10 cellular contexts compared by ENCODE assay signal in the genomic region with DNA sequence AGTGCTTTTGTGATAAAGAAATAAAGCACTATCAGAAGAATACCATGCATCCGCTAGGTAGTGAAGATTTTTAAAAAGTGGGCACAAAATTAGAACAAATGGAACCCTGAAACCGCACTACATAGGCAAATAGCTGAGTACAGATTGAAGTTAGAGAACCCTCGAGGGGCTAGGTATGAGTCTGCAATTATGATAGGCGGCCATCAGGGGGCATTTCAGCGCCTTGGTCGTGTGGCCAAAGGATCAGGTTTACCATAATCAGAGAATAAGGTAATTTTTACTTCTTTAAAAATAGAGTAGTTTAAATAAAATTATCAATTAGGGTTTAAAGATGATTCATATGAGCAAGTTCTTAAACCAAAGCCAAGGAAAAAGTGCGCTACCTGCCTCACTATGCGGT.
A peak's percentile ranks its signal among the peaks of the same experiment; 100 is the strongest.
DNase-seq lines count a peak whose midpoint lies in the region; ATAC-seq and TF ChIP-seq lines count a peak whose summit lies in the region.
"Had no signal": no experiment of that assay in that cellular context is flagged by ENCODE, and none has a peak within 500 bp of the region (broad histone marks: within the 10 kb centered on the region; RNA-seq: fewer than 3 reads in every experiment).

No MANE protein-coding gene starts in this region.

- H3K27me3 ChIP-seq in SJCRH30, result no peaks in the 10 kb centered on the region
- no peaks in the 10 kb centered on the region for H3K27me3 ChIP-seq in foreskin keratinocyte

- TF ChIP-seq CTCF in foreskin keratinocyte (conservative IDR thresholded peaks at IDR 0.05), result peak; percentile 64
- TF ChIP-seq CTCF in type B pancreatic cell (conservative IDR thresholded peaks at IDR 0.05), result peak; percentile 63

- no peaks in the 10 kb centered on the region for H3K9me3 Mint-ChIP-seq in activated naive CD8-positive, alpha-beta T cell treated with anti-CD3 and anti-CD28 coated beads, Interleukin-2, amount 50 U/mL, for 24 hours
- H3K9me3 Mint-ChIP-seq in activated naive CD8-positive, alpha-beta T cell treated with anti-CD3 and anti-CD28 coated beads for 36 hours, result no peaks in the 10 kb centered on the region
- H3K9me3 Mint-ChIP-seq in type B pancreatic cell, result no peaks in the 10 kb centered on the region
- H3K9me3 Mint-ChIP-seq: stimulated activated naive CD8-positive, alpha-beta T cell treated with anti-CD3 and anti-CD28 coated beads, Interleukin-15, amount 100 ng/mL, for 72 hours had no signal

- H3K27ac ChIP-seq in SJCRH30 (no peak overlapping the region), foreskin keratinocyte (no peak overlapping the region)
- H3K27ac ChIP-seq: neutrophil had no signal

- no peak overlapping the region for H3K4me3 ChIP-seq in SJCRH30

- H3K4me3 Mint-ChIP-seq in activated naive CD8-positive, alpha-beta T cell treated with anti-CD3 and anti-CD28 coated beads, Interleukin-2, amount 50 U/mL, for 24 hours, result no peak overlapping the region
- H3K4me3 Mint-ChIP-seq in activated naive CD8-positive, alpha-beta T cell treated with anti-CD3 and anti-CD28 coated beads for 36 hours, result no peak overlapping the region
- H3K4me3 Mint-ChIP-seq in type B pancreatic cell, result no peak overlapping the region
- H3K4me3 Mint-ChIP-seq: stimulated activated naive CD8-positive, alpha-beta T cell treated with anti-CD3 and anti-CD28 coated beads, Interleukin-15, amount 100 ng/mL, for 72 hours had no signal

- H3K9me3 ChIP-seq in SJCRH30 (replicated peaks), result no peaks in the 10 kb centered on the region
- H3K9me3 ChIP-seq: neutrophil had no signal

- H3K4me1 ChIP-seq in SJCRH30 (peaks cover 16% of the 10 kb centered on the region), foreskin keratinocyte (peaks cover 36% of the 10 kb centered on the region)

- H3K27ac Mint-ChIP-seq in activated naive CD8-positive, alpha-beta T cell treated with anti-CD3 and anti-CD28 coated beads, Interleukin-2, amount 50 U/mL, for 24 hours, result no peak overlapping the region
- no peak overlapping the region for H3K27ac Mint-ChIP-seq in activated naive CD8-positive, alpha-beta T cell treated with anti-CD3 and anti-CD28 coated beads for 36 hours
- no peak overlapping the region for H3K27ac Mint-ChIP-seq in type B pancreatic cell
- H3K27ac Mint-ChIP-seq: stimulated activated naive CD8-positive, alpha-beta T cell treated with anti-CD3 and anti-CD28 coated beads, Interleukin-15, amount 100 ng/mL, for 72 hours had no signal

- H3K36me3 Mint-ChIP-seq in activated naive CD8-positive, alpha-beta T cell treated with anti-CD3 and anti-CD28 coated beads, Interleukin-2, amount 50 U/mL, for 24 hours (ENCODE audit: low read depth), result no peaks in the 10 kb centered on the region
- no peaks in the 10 kb centered on the region for H3K36me3 Mint-ChIP-seq in activated naive CD8-positive, alpha-beta T cell treated with anti-CD3 and anti-CD28 coated beads for 36 hours
- no peaks in the 10 kb centered on the region for H3K36me3 Mint-ChIP-seq in type B pancreatic cell

- H3K27me3 Mint-ChIP-seq in activated naive CD8-positive, alpha-beta T cell treated with anti-CD3 and anti-CD28 coated beads, Interleukin-2, amount 50 U/mL, for 24 hours, result no peaks in the 10 kb centered on the region
- H3K27me3 Mint-ChIP-seq in activated naive CD8-positive, alpha-beta T cell treated with anti-CD3 and anti-CD28 coated beads for 36 hours, result peaks cover 15% of the 10 kb centered on the region
- no peaks in the 10 kb centered on the region for H3K27me3 Mint-ChIP-seq in type B pancreatic cell
- H3K27me3 Mint-ChIP-seq: stimulated activated naive CD8-positive, alpha-beta T cell treated with anti-CD3 and anti-CD28 coated beads, Interleukin-15, amount 100 ng/mL, for 72 hours had no signal

- ATAC-seq in activated naive CD8-positive, alpha-beta T cell treated with anti-CD3 and anti-CD28 coated beads, Interleukin-2, amount 50 U/mL, for 24 hours, result no peak
- ATAC-seq in foreskin keratinocyte (no peak), GM21528 (IDR thresholded peaks at IDR 0.05; ENCODE audit: low FRiP score, unreplicated experiment) (no peak), HG03175 (IDR thresholded peaks at IDR 0.05; ENCODE audit: unreplicated experiment) (no peak)
- ATAC-seq: stimulated activated naive CD8-positive, alpha-beta T cell treated with anti-CD3 and anti-CD28 coated beads, Interleukin-15, amount 100 ng/mL, for 72 hours had no signal

- no peaks in the 10 kb centered on the region for H3K36me3 ChIP-seq in SJCRH30
- H3K36me3 ChIP-seq: neutrophil had no signal

- DNase-seq in activated naive CD8-positive, alpha-beta T cell treated with anti-CD3 and anti-CD28 coated beads, Interleukin-2, amount 50 U/mL, for 24 hours, result peak; percentile 18
- DNase-seq in activated naive CD8-positive, alpha-beta T cell treated with anti-CD3 and anti-CD28 coated beads for 36 hours, result no peak
- DNase-seq in SJCRH30 (peak; percentile 8 to 41), foreskin keratinocyte (no peak), type B pancreatic cell (ENCODE audit: extremely low spot score, unreplicated experiment) (no peak), NCI-H524 (lab: John Stamatoyannopoulos, UW) (no peak)

- H3K4me1 Mint-ChIP-seq in activated naive CD8-positive, alpha-beta T cell treated with anti-CD3 and anti-CD28 coated beads, Interleukin-2, amount 50 U/mL, for 24 hours, result no peaks in the 10 kb centered on the region
- no peaks in the 10 kb centered on the region for H3K4me1 Mint-ChIP-seq in activated naive CD8-positive, alpha-beta T cell treated with anti-CD3 and anti-CD28 coated beads for 36 hours
- H3K4me1 Mint-ChIP-seq in type B pancreatic cell (ENCODE audit: unreplicated experiment), result peaks cover 7% of the 10 kb centered on the region
- H3K4me1 Mint-ChIP-seq: stimulated activated naive CD8-positive, alpha-beta T cell treated with anti-CD3 and anti-CD28 coated beads, Interleukin-15, amount 100 ng/mL, for 72 hours had no signal

Comparison
In these comparisons a context has a peak if more than half of its experiments do, and no peak if none do; other contexts are left out.
1. DNase-seq: peak in activated naive CD8-positive, alpha-beta T cell treated with anti-CD3 and anti-CD28 coated beads, Interleukin-2, amount 50 U/mL, for 24 hours (single experiment) and SJCRH30 (2 of 2); none in activated naive CD8-positive, alpha-beta T cell treated with anti-CD3 and anti-CD28 coated beads for 36 hours (single experiment), foreskin keratinocyte (0 of 2), type B pancreatic cell (single experiment) and NCI-H524 (0 of 2).